In genomic region chr13:44451651-44452050, GRCh38 we compare ENCODE assay signal across 23 cellular contexts.
"Had no signal": no experiment of that assay in that cellular context is flagged by ENCODE, and none has a peak within 500 bp of the region (broad histone marks: within the 10 kb centered on the region; RNA-seq: fewer than 3 reads in every experiment).

No MANE protein-coding gene starts in this region.

- H3K4me3 Mint-ChIP-seq: activated naive CD8-positive, alpha-beta T cell treated with anti-CD3 and anti-CD28 coated beads for 36 hours; brain; immature natural killer cell; mesothelial cell of epicardium; naive thymus-derived CD4-positive, alpha-beta T cell; neural crest cell; stimulated activated effector memory CD8-positive, alpha-beta T cell treated with anti-CD3 and anti-CD28 coated beads, Interleukin-12 subunit alpha, Interleukin-12 subunit beta, amount 100 ng/mL, for 72 hours; stimulated activated naive CD8-positive, alpha-beta T cell treated with anti-CD3 and anti-CD28 coated beads, Interleukin-15, Interleukin-2, amounts not matched to agents 100 ng/mL and 50 ng/mL, for 24 hours had no signal

- H3K4me3 ChIP-seq: adrenal gland, ascending aorta, heart left ventricle, pancreas, upper lobe of left lung had no signal

- H3K27me3 Mint-ChIP-seq: activated naive CD8-positive, alpha-beta T cell treated with anti-CD3 and anti-CD28 coated beads for 36 hours; naive thymus-derived CD4-positive, alpha-beta T cell; stimulated activated naive CD8-positive, alpha-beta T cell treated with anti-CD3 and anti-CD28 coated beads, Interleukin-15, Interleukin-2, amounts not matched to agents 100 ng/mL and 50 ng/mL, for 24 hours had no signal

- H3K27ac ChIP-seq: adrenal gland, ascending aorta, heart left ventricle, pancreas had no signal

- H3K36me3 ChIP-seq: adrenal gland, ascending aorta, heart left ventricle, pancreas, upper lobe of left lung had no signal

- DNase-seq: activated CD4-positive, alpha-beta T cell treated with anti-CD3 and anti-CD28 coated beads for 4 hours; activated CD4-positive, alpha-beta T cell treated with anti-CD3 and anti-CD28 coated beads, Interleukin-2, amount 50 U/mL, for 4 hours; activated effector memory CD4-positive, alpha-beta T cell treated with Interleukin-2 at 50 U/mL for 16 hours; activated naive CD4-positive, alpha-beta T cell treated with Interleukin-2 at 50 U/mL for 16 hours; activated naive CD8-positive, alpha-beta T cell treated with anti-CD3 and anti-CD28 coated beads for 36 hours; adrenal gland; dermis blood vessel endothelial cell; effector memory CD4-positive, alpha-beta T cell; heart left ventricle; immature natural killer cell; left colon; naive thymus-derived CD4-positive, alpha-beta T cell; right cardiac atrium; small intestine; stimulated activated CD4-positive, alpha-beta T cell treated with anti-CD3 and anti-CD28 coated beads, Interleukin-4, amount 100 ng/mL, for 24 hours had no signal

- H3K27ac Mint-ChIP-seq: activated naive CD8-positive, alpha-beta T cell treated with anti-CD3 and anti-CD28 coated beads for 36 hours; immature natural killer cell; mesothelial cell of epicardium; stimulated activated effector memory CD8-positive, alpha-beta T cell treated with anti-CD3 and anti-CD28 coated beads, Interleukin-12 subunit alpha, Interleukin-12 subunit beta, amount 100 ng/mL, for 72 hours; stimulated activated naive CD8-positive, alpha-beta T cell treated with anti-CD3 and anti-CD28 coated beads, Interleukin-15, Interleukin-2, amounts not matched to agents 100 ng/mL and 50 ng/mL, for 24 hours had no signal

- H3K36me3 Mint-ChIP-seq: activated naive CD8-positive, alpha-beta T cell treated with anti-CD3 and anti-CD28 coated beads for 36 hours; stimulated activated effector memory CD8-positive, alpha-beta T cell treated with anti-CD3 and anti-CD28 coated beads, Interleukin-12 subunit alpha, Interleukin-12 subunit beta, amount 100 ng/mL, for 72 hours had no signal

- H3K27me3 ChIP-seq: adrenal gland, ascending aorta, heart left ventricle, pancreas, upper lobe of left lung had no signal

- H3K9me3 Mint-ChIP-seq: activated naive CD8-positive, alpha-beta T cell treated with anti-CD3 and anti-CD28 coated beads for 36 hours; brain; immature natural killer cell; stimulated activated effector memory CD8-positive, alpha-beta T cell treated with anti-CD3 and anti-CD28 coated beads, Interleukin-12 subunit alpha, Interleukin-12 subunit beta, amount 100 ng/mL, for 72 hours; stimulated activated naive CD8-positive, alpha-beta T cell treated with anti-CD3 and anti-CD28 coated beads, Interleukin-15, Interleukin-2, amounts not matched to agents 100 ng/mL and 50 ng/mL, for 24 hours had no signal

- H3K4me1 Mint-ChIP-seq: activated naive CD8-positive, alpha-beta T cell treated with anti-CD3 and anti-CD28 coated beads for 36 hours; mesothelial cell of epicardium; neural crest cell had no signal

- H3K9me3 ChIP-seq: adrenal gland, ascending aorta, heart left ventricle, pancreas, upper lobe of left lung had no signal

- ATAC-seq: heart left ventricle; left colon; naive thymus-derived CD4-positive, alpha-beta T cell; pancreas; stimulated activated effector memory CD8-positive, alpha-beta T cell treated with anti-CD3 and anti-CD28 coated beads, Interleukin-12 subunit alpha, Interleukin-12 subunit beta, amount 100 ng/mL, for 72 hours had no signal

- H3K4me1 ChIP-seq: adrenal gland, ascending aorta, upper lobe of left lung had no signal
